8 cellular contexts compared by ENCODE assay signal in the genomic region with DNA sequence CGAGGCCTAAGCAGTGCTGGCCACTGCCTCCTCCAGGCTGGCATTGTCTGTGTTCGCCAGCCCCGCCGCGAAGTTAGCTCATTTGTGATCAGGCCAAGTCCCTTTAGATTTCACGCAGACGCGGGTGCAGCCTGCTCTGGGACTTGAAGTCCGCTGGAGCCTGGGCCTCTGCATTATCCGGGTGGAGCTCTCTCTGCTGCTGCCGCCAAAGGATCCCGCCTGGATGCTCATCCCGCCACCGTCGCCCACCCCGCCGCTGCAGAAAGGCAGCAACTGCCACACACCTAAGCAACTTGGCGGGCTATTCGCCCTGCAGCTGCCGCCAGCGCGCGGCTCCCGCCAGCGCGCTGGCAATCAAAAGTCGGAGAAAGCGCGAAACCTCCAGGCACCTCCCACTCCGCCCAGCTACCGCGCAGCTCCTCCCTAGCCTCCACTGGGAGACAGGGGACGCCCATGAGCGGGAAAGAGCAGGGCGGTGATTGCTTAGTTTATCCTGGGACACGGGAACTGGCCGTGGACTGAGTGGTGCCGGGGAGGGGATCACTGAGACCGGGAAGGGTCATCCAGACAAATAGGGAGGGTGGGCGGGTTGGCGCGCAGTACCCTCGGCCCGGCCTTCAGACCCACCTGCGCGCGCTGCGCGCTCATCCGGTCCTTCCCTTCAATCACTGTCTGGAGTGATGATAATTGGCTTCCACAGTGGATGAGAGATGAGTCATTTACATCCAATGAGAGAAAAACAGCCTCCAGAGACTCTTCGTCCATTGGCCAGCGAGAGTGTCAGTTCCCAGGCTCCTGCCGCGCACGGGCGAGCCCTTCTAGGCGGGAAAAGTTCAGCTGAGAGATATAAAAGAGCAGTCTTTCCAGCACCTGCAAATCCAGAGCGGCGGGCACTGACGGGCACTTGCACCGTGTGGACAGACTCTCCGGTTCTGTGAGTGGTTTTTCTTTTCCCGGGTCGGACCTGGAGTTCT. TPM values are rescaled to one million over a fixed set of nuclear protein-coding genes. Genes with fewer than 3 reads are reported as not detected.
DNase-seq lines count a peak whose midpoint lies in the region; ATAC-seq and TF ChIP-seq lines count a peak whose summit lies in the region.

A gene with protein sequence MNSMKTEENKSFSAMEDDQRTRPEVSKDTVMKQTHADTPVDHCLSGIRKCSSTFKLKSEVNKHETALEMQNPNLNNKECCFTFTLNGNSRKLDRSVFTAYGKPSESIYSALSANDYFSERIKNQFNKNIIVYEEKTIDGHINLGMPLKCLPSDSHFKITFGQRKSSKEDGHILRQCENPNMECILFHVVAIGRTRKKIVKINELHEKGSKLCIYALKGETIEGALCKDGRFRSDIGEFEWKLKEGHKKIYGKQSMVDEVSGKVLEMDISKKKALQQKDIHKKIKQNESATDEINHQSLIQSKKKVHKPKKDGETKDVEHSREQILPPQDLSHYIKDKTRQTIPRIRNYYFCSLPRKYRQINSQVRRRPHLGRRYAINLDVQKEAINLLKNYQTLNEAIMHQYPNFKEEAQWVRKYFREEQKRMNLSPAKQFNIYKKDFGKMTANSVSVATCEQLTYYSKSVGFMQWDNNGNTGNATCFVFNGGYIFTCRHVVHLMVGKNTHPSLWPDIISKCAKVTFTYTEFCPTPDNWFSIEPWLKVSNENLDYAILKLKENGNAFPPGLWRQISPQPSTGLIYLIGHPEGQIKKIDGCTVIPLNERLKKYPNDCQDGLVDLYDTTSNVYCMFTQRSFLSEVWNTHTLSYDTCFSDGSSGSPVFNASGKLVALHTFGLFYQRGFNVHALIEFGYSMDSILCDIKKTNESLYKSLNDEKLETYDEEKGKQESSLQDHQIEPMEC (plus strand): TSS at position 875 of the 974 bp plus-strand sequence. CDS start 2,389 bp downstream, outside the sequence.

- H3K4me1 ChIP-seq in hepatocyte (ENCODE audit: insufficient read depth) = no peaks in the 10 kb centered on the region
- H3K4me1 ChIP-seq in rectal smooth muscle tissue (ENCODE audit: control insufficient read depth, insufficient read depth, low read length) = peaks cover 3% of the 10 kb centered on the region

- peak within 1 kb of the TSS; percentile 82 for H3K4me2 ChIP-seq in hepatocyte

- no peaks in the 10 kb centered on the region for H3K27me3 Mint-ChIP-seq in T-helper 1 cell treated with Interleukin-12 subunit alpha and Interleukin-12 subunit beta and Interleukin-4 antibody, amounts not matched to agents 30 μg/mL and 1 μg/mL, for 36 hours (ENCODE audit: low read depth)

- TF ChIP-seq CTCF in GM13977 (IDR thresholded peaks at IDR 0.05; ENCODE audit: extremely low read depth, insufficient read depth, missing control alignments) (no peak), astrocyte of the cerebellum (IDR thresholded peaks at IDR 0.05; ENCODE audit: low read depth, low read length, missing control alignments) (peak; percentile 17), hepatocyte (IDR thresholded peaks at IDR 0.05; ENCODE audit: poor library complexity) (peak; percentile 20), WERI-Rb-1 (IDR thresholded peaks at IDR 0.05; ENCODE audit: low read depth, low read length) (no peak)

- H3K27ac ChIP-seq in hepatocyte = no peak within 1 kb of the TSS
- H3K27ac ChIP-seq in rectal smooth muscle tissue (ENCODE audit: low read depth, low read length) = no peak within 1 kb of the TSS
- no peak within 1 kb of the TSS for H3K27ac ChIP-seq in WERI-Rb-1

- in situ Hi-C loops in GM13977 (cut with MboI; ENCODE audit: low pct_unique_long_range_greater_than_20kb, low sequenced_read_pairs, unreplicated experiment) = no loop called here
- in situ Hi-C loops in astrocyte of the cerebellum (cut with HindIII; ENCODE audit: low sequenced_read_pairs) = no loop called here

- peak; percentile 72 for ATAC-seq in HG02759 (IDR thresholded peaks at IDR 0.05; ENCODE audit: unreplicated experiment)

- H4K20me1 ChIP-seq in hepatocyte (ENCODE audit: insufficient read depth, poor library complexity, severe bottlenecking) = no peaks in the 10 kb centered on the region

- peaks cover 3% of the 10 kb centered on the region for H3K27me3 ChIP-seq in hepatocyte
- H3K27me3 ChIP-seq in rectal smooth muscle tissue (ENCODE audit: control insufficient read depth, insufficient read depth, low read length) = no peaks in the 10 kb centered on the region
- H3K27me3 ChIP-seq in WERI-Rb-1 (ENCODE audit: insufficient read depth, low read depth, severe bottlenecking) = peaks cover 26% of the 10 kb centered on the region

- no peaks in the 10 kb centered on the region for H3K9me3 Mint-ChIP-seq in T-helper 1 cell treated with Interleukin-12 subunit alpha and Interleukin-12 subunit beta and Interleukin-4 antibody, amounts not matched to agents 30 μg/mL and 1 μg/mL, for 36 hours

- WGBS in hepatocyte (ENCODE audit: low lambda C conversion rate, missing lambda C conversion rate) = under 1% methylated on average over 64 of the region's 64 CpGs

- H3K9me3 ChIP-seq in hepatocyte (ENCODE audit: low read depth) = no peaks in the 10 kb centered on the region
- no peaks in the 10 kb centered on the region for H3K9me3 ChIP-seq in WERI-Rb-1 (ENCODE audit: severe bottlenecking)

- no peak within 1 kb of the TSS for H3K9ac ChIP-seq in rectal smooth muscle tissue (ENCODE audit: low read length)

- peak within 1 kb of the TSS; percentile 57 for H3K4me3 ChIP-seq in astrocyte of the cerebellum (ENCODE audit: low read depth, low read length)
- peak within 1 kb of the TSS; percentile 10 for H3K4me3 ChIP-seq in hepatocyte
- H3K4me3 ChIP-seq in rectal smooth muscle tissue (ENCODE audit: low read length) = peak within 1 kb of the TSS; percentile 66
- no peak within 1 kb of the TSS for H3K4me3 ChIP-seq in WERI-Rb-1 (ENCODE audit: low read depth, low read length)

- no peaks in the 10 kb centered on the region for H3K79me2 ChIP-seq in hepatocyte

- no peaks in the 10 kb centered on the region for H3K9me2 ChIP-seq in hepatocyte (replicated peaks; ENCODE audit: insufficient read depth)

- H3K27ac Mint-ChIP-seq in T-helper 1 cell treated with Interleukin-12 subunit alpha and Interleukin-12 subunit beta and Interleukin-4 antibody, amounts not matched to agents 30 μg/mL and 1 μg/mL, for 36 hours = peak within 1 kb of the TSS; percentile 91

- peak within 1 kb of the TSS; percentile 18 for H2AFZ ChIP-seq in hepatocyte

- peak within 1 kb of the TSS; percentile 94 for H3K4me3 Mint-ChIP-seq in T-helper 1 cell treated with Interleukin-12 subunit alpha and Interleukin-12 subunit beta and Interleukin-4 antibody, amounts not matched to agents 30 μg/mL and 1 μg/mL, for 36 hours

- peaks cover 26% of the 10 kb centered on the region for H3K36me3 Mint-ChIP-seq in T-helper 1 cell treated with Interleukin-12 subunit alpha and Interleukin-12 subunit beta and Interleukin-4 antibody, amounts not matched to agents 30 μg/mL and 1 μg/mL, for 36 hours (ENCODE audit: low read depth)

- H3K4me1 Mint-ChIP-seq in T-helper 1 cell treated with Interleukin-12 subunit alpha and Interleukin-12 subunit beta and Interleukin-4 antibody, amounts not matched to agents 30 μg/mL and 1 μg/mL, for 36 hours (ENCODE audit: low read depth) = peaks cover 59% of the 10 kb centered on the region

- peak; percentile 83 for DNase-seq in GM13977 (ENCODE audit: low spot score)
- peak; percentile 93 for DNase-seq in NCI-H128 (lab: John Stamatoyannopoulos, UW; ENCODE audit: unreplicated experiment)
- peak; percentile 74 for DNase-seq in astrocyte of the cerebellum (ENCODE audit: low read depth)
- DNase-seq in hepatocyte (ENCODE audit: low spot score) = peak; percentile 89
- DNase-seq in WERI-Rb-1 = no peak

- no peaks in the 10 kb centered on the region for H3K36me3 ChIP-seq in hepatocyte (replicated peaks; ENCODE audit: insufficient read depth, low read depth)
- H3K36me3 ChIP-seq in rectal smooth muscle tissue (ENCODE audit: control insufficient read depth, insufficient read depth, low read length) = no peaks in the 10 kb centered on the region
- no peaks in the 10 kb centered on the region for H3K36me3 ChIP-seq in WERI-Rb-1

RNA-seq across cellular contexts. Expression of the gene that starts here (rescaled TPM):
- total RNA-seq in hepatocyte = 4.2 and 5.4 TPM in 2 replicates
- 1.8 and 2.2 TPM in 2 replicates for polyA plus RNA-seq in hepatocyte

Comparison
In these comparisons a context has a peak if more than half of its experiments do, and no peak if none do; other contexts are left out.
1. CTCF ChIP-seq: peak in astrocyte of the cerebellum (single experiment) and hepatocyte (single experiment); none in GM13977 (single experiment) and WERI-Rb-1 (single experiment).